Comparison of ENCODE assay signal across 22 cellular contexts in the genomic region with DNA sequence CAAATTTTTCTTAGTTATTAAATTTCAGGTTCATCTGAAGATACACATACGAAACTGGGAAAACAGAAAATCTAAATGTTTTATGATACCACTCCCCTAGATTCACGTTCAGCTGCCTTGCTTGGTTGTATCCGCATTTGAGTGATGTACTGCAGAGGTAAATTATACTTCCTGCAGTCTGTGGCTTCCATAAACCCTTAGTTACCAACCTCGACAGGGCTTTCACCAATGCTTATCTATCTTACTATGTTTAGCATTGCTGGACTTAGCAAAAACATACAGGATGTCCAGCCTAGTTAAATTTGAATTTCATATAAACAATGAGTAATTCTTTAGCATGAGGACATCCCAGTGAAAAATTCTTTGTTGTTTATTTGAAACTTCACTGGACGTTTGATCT.
DNase-seq lines count a peak whose midpoint lies in the region; ATAC-seq and TF ChIP-seq lines count a peak whose summit lies in the region.
"Had no signal": no experiment of that assay in that cellular context is flagged by ENCODE, and none has a peak within 500 bp of the region (broad histone marks: within the 10 kb centered on the region; RNA-seq: fewer than 3 reads in every experiment).

No MANE protein-coding gene starts in this region.

- H3K36me3 Mint-ChIP-seq in chondrocyte (ENCODE audit: low read depth): no peaks in the 10 kb centered on the region
- H3K36me3 Mint-ChIP-seq: activated CD8-positive, alpha-beta memory T cell treated with anti-CD3 and anti-CD28 coated beads, Interleukin-2, amount 10 ng/mL, durations not matched to agents 7 days and 5 days; activated naive CD8-positive, alpha-beta T cell treated with anti-CD3 and anti-CD28 coated beads for 36 hours; mesothelial cell of epicardium had no signal

- no peak overlapping the region for H3K4me3 Mint-ChIP-seq in chondrocyte (ENCODE audit: unreplicated experiment)
- H3K4me3 Mint-ChIP-seq: activated CD8-positive, alpha-beta memory T cell treated with anti-CD3 and anti-CD28 coated beads, Interleukin-2, amount 10 ng/mL, durations not matched to agents 7 days and 5 days; activated naive CD8-positive, alpha-beta T cell treated with anti-CD3 and anti-CD28 coated beads for 36 hours; mesothelial cell of epicardium; nephron had no signal

- H4K20me1 ChIP-seq in Karpas-422 (ENCODE audit: insufficient read depth, low read depth, low read length): no peaks in the 10 kb centered on the region

- TF ChIP-seq CTCF in fibroblast of villous mesenchyme (IDR thresholded peaks at IDR 0.05; ENCODE audit: insufficient read depth, low read depth, low read length): no peak
- TF ChIP-seq CTCF in chondrocyte (IDR thresholded peaks at IDR 0.05): no peak

- H3K4me2 ChIP-seq in Karpas-422 (ENCODE audit: low read depth, low read length, poor library complexity, severe bottlenecking): peak overlapping the region; percentile 29

- no peaks in the 10 kb centered on the region for H3K9me3 ChIP-seq in Karpas-422 (ENCODE audit: low read length)
- H3K9me3 ChIP-seq: right lobe of liver had no signal

- no peak overlapping the region for H3K9ac ChIP-seq in Karpas-422 (ENCODE audit: low read length)

- H2AFZ ChIP-seq in Karpas-422 (ENCODE audit: low read length): peak overlapping the region; percentile 18; the same call in 1 of the 2 replicates

- H3K27ac ChIP-seq in Karpas-422 (ENCODE audit: low read length): peak overlapping the region; percentile 88; the same call in 1 of the 2 replicates
- H3K27ac ChIP-seq: coronary artery, right lobe of liver had no signal

- DNase-seq in Karpas-422 (peak; percentile 64), fibroblast of villous mesenchyme (ENCODE audit: low read depth) (peak; percentile 46), HuH-7.5 (ENCODE audit: low spot score) (no peak), chondrocyte (ENCODE audit: low spot score) (no peak), amygdala (lab: John Stamatoyannopoulos, UW) (no peak)
- DNase-seq: activated CD4-positive, alpha-beta T cell treated with anti-CD3 and anti-CD28 coated beads for 1 hour; activated CD8-positive, alpha-beta memory T cell treated with anti-CD3 and anti-CD28 coated beads, Interleukin-2, amount 10 ng/mL, durations not matched to agents 7 days and 5 days; activated naive CD8-positive, alpha-beta T cell treated with anti-CD3 and anti-CD28 coated beads for 36 hours; C1 segment of cervical spinal cord; Calu3; EL; NCI-H1417; NCI-H526; right lobe of liver had no signal

- peaks cover 18% of the 10 kb centered on the region for H3K79me2 ChIP-seq in Karpas-422 (ENCODE audit: low read length)

- no peaks in the 10 kb centered on the region for H3K27me3 ChIP-seq in Karpas-422 (ENCODE audit: low read length)
- H3K27me3 ChIP-seq: right lobe of liver had no signal

- H3K27ac Mint-ChIP-seq in chondrocyte (ENCODE audit: unreplicated experiment): no peak overlapping the region
- H3K27ac Mint-ChIP-seq: activated CD8-positive, alpha-beta memory T cell treated with anti-CD3 and anti-CD28 coated beads, Interleukin-2, amount 10 ng/mL, durations not matched to agents 7 days and 5 days; activated naive CD8-positive, alpha-beta T cell treated with anti-CD3 and anti-CD28 coated beads for 36 hours; mesothelial cell of epicardium; nephron had no signal

- H3K27me3 Mint-ChIP-seq in chondrocyte (ENCODE audit: low read depth): peaks cover 17% of the 10 kb centered on the region
- H3K27me3 Mint-ChIP-seq: activated CD8-positive, alpha-beta memory T cell treated with anti-CD3 and anti-CD28 coated beads, Interleukin-2, amount 10 ng/mL, durations not matched to agents 7 days and 5 days; activated naive CD8-positive, alpha-beta T cell treated with anti-CD3 and anti-CD28 coated beads for 36 hours had no signal

- ATAC-seq in GM18499 (IDR thresholded peaks at IDR 0.05; ENCODE audit: insufficient read depth, unreplicated experiment) (peak; percentile 42), GM21723 (IDR thresholded peaks at IDR 0.05; ENCODE audit: unreplicated experiment) (peak; percentile 38), HG02642 (IDR thresholded peaks at IDR 0.05; ENCODE audit: poor library complexity, unreplicated experiment) (no peak)
- ATAC-seq: activated CD8-positive, alpha-beta memory T cell treated with anti-CD3 and anti-CD28 coated beads, Interleukin-2, amount 10 ng/mL, durations not matched to agents 7 days and 5 days; left lobe of liver; right lobe of liver; Right ventricle myocardium inferior had no signal

- no peaks in the 10 kb centered on the region for H3K9me3 Mint-ChIP-seq in chondrocyte (ENCODE audit: low read depth)
- H3K9me3 Mint-ChIP-seq: activated naive CD8-positive, alpha-beta T cell treated with anti-CD3 and anti-CD28 coated beads for 36 hours; mesothelial cell of epicardium; nephron had no signal

- H3K4me1 Mint-ChIP-seq in chondrocyte (ENCODE audit: low read depth): no peaks in the 10 kb centered on the region
- H3K4me1 Mint-ChIP-seq: mesothelial cell of epicardium, nephron had no signal

- peaks cover 86% of the 10 kb centered on the region for H3K4me1 ChIP-seq in Karpas-422 (ENCODE audit: low read length)
- H3K4me1 ChIP-seq: right lobe of liver had no signal

- H3K4me3 ChIP-seq in Karpas-422 (ENCODE audit: low read length): no peak overlapping the region
- H3K4me3 ChIP-seq in fibroblast of villous mesenchyme (ENCODE audit: low read depth, low read length): no peak overlapping the region
- H3K4me3 ChIP-seq: coronary artery, right lobe of liver had no signal

- H3K9me2 ChIP-seq in Karpas-422 (replicated peaks; ENCODE audit: insufficient read depth, low read length): no peaks in the 10 kb centered on the region

- no peaks in the 10 kb centered on the region for H3K36me3 ChIP-seq in Karpas-422 (ENCODE audit: insufficient read depth, low read length)
- H3K36me3 ChIP-seq: right lobe of liver had no signal

Comparison
In these comparisons a context has a peak if more than half of its experiments do, and no peak if none do; other contexts are left out.
1. DNase-seq: peak in Karpas-422 (single experiment) and fibroblast of villous mesenchyme (single experiment); none in HuH-7.5 (single experiment), chondrocyte (single experiment) and amygdala (0 of 56).